12 cellular contexts compared by ENCODE assay signal in the genomic region with DNA sequence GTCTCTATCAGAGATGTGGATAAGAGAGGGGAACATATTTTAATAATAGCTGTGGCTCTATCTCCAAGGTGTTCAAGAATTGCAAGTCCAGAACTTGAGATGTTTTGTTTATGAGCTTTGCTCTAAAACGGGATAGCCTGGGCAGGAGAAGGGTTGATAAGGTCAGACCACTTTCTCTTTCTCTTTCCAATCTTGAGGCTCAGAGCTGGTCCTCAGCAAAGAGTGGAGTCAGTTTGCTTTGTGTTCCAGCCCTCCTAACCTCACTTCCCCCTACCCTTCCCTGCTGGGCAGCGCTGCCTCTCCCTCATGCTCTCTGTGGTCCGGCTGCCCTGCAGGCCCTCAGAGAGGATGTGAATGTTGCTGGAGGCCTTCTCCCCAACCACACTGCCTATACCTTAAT. TPM values are rescaled to one million over a fixed set of nuclear protein-coding genes. Genes with fewer than 3 reads are reported as not detected.
DNase-seq lines count a peak whose midpoint lies in the region; ATAC-seq and TF ChIP-seq lines count a peak whose summit lies in the region.
"Had no signal": no experiment of that assay in that cellular context is flagged by ENCODE, and none has a peak within 500 bp of the region (broad histone marks: within the 10 kb centered on the region; RNA-seq: fewer than 3 reads in every experiment).

No MANE protein-coding gene starts in this region.

- peak overlapping the region; percentile 59 for H3K4me2 ChIP-seq in OCI-LY1 (ENCODE audit: low read length)

- H3K36me3 ChIP-seq in CD4-positive, CD25-positive, alpha-beta regulatory T cell (ENCODE audit: control insufficient read depth, insufficient read depth, low read length), result peaks cover 25% of the 10 kb centered on the region
- H3K36me3 ChIP-seq in OCI-LY1 (ENCODE audit: insufficient read depth, low read length) (peaks cover 63% of the 10 kb centered on the region), MG63 (no peaks in the 10 kb centered on the region)

- H2AFZ ChIP-seq in OCI-LY1 (ENCODE audit: low read length), result no peak overlapping the region

- H3K27me3 Mint-ChIP-seq in CD4-positive, CD25-positive, alpha-beta regulatory T cell, result no peaks in the 10 kb centered on the region

- H3K9me3 Mint-ChIP-seq in CD4-positive, CD25-positive, alpha-beta regulatory T cell, result no peaks in the 10 kb centered on the region

- peak in 1 of 2 donors; percentile 21 for ATAC-seq in CD4-positive, CD25-positive, alpha-beta regulatory T cell (ENCODE audit: low read depth in 2 of 2)
- ATAC-seq in GM19351 (IDR thresholded peaks at IDR 0.05; ENCODE audit: unreplicated experiment) (peak; percentile 39), esophagus mucosa (no peak), GM19463 (IDR thresholded peaks at IDR 0.05; ENCODE audit: unreplicated experiment) (no peak)

- H3K9me2 ChIP-seq in OCI-LY1 (ENCODE audit: low read depth, low read length), result no peaks in the 10 kb centered on the region

- H3K9me3 ChIP-seq in CD4-positive, CD25-positive, alpha-beta regulatory T cell (ENCODE audit: control insufficient read depth in 2 of 2, low read length in 2 of 2), result no peaks in the 10 kb centered on the region
- H3K9me3 ChIP-seq in OCI-LY1 (ENCODE audit: low read length) (no peaks in the 10 kb centered on the region), MG63 (no peaks in the 10 kb centered on the region)

- H4K20me1 ChIP-seq in OCI-LY1 (ENCODE audit: insufficient read depth, low read length), result no peaks in the 10 kb centered on the region

- TF ChIP-seq CTCF in OCI-LY1 (IDR thresholded peaks at IDR 0.05; ENCODE audit: low read length) (no peak), fibroblast of villous mesenchyme (IDR thresholded peaks at IDR 0.05; ENCODE audit: insufficient read depth, low read depth, low read length) (no peak)

- H3K4me3 Mint-ChIP-seq in CD4-positive, CD25-positive, alpha-beta regulatory T cell, result peak overlapping the region in 3 of 4 donors; percentile 50 to 80 (median 60)

- H3K79me2 ChIP-seq in OCI-LY1 (ENCODE audit: insufficient read depth, low read length), result peaks cover 99% of the 10 kb centered on the region

- peaks cover 13% of the 10 kb centered on the region for H3F3A ChIP-seq in OCI-LY1 (ENCODE audit: insufficient read depth, low read length)

- H3K4me1 Mint-ChIP-seq in CD4-positive, CD25-positive, alpha-beta regulatory T cell, result peaks cover 33 to 100% (median 71%) of the 10 kb centered on the region in 4 donors

- peak overlapping the region; percentile 50 to 90 (median 86) for H3K27ac Mint-ChIP-seq in CD4-positive, CD25-positive, alpha-beta regulatory T cell

- peak in 1 of 3 donors; percentile 41 for DNase-seq in CD4-positive, CD25-positive, alpha-beta regulatory T cell
- DNase-seq in fibroblast of villous mesenchyme (ENCODE audit: low read depth) (peak; percentile 10), MG63 (no peak), NCI-H1417 treated with DMSO at 0.1 percent for 48 hours (lab: John Stamatoyannopoulos, UW) (no peak)
- DNase-seq: aorta, mesendoderm, NCI-H446, T-helper 9 cell had no signal

- H3K27ac ChIP-seq in CD4-positive, CD25-positive, alpha-beta regulatory T cell (ENCODE audit: insufficient read depth, low read length, poor library complexity, severe bottlenecking), result no peak overlapping the region
- peak overlapping the region; percentile 96 for H3K27ac ChIP-seq in OCI-LY1 (ENCODE audit: low read depth, low read length, poor library complexity, severe bottlenecking)

- peaks cover 44% of the 10 kb centered on the region for H3K36me3 Mint-ChIP-seq in CD4-positive, CD25-positive, alpha-beta regulatory T cell

- peak overlapping the region; percentile 44; the same call in 1 of the 2 replicates for H3K9ac ChIP-seq in OCI-LY1 (ENCODE audit: low read length)

- no peak overlapping the region for H3K4me3 ChIP-seq in CD4-positive, CD25-positive, alpha-beta regulatory T cell (ENCODE audit: low read depth, low read length)
- H3K4me3 ChIP-seq in OCI-LY1 (ENCODE audit: low read depth, low read length, poor library complexity, severe bottlenecking) (peak overlapping the region; percentile 12), fibroblast of villous mesenchyme (ENCODE audit: low read depth, low read length) (no peak overlapping the region), MG63 (no peak overlapping the region)

- peaks cover 37% of the 10 kb centered on the region for H3K4me1 ChIP-seq in CD4-positive, CD25-positive, alpha-beta regulatory T cell (ENCODE audit: control insufficient read depth, insufficient read depth, low read length, poor library complexity, severe bottlenecking)
- H3K4me1 ChIP-seq in OCI-LY1 (ENCODE audit: insufficient read depth, low read length, severe bottlenecking), result peaks cover 100% of the 10 kb centered on the region

- no peaks in the 10 kb centered on the region for H3K27me3 ChIP-seq in CD4-positive, CD25-positive, alpha-beta regulatory T cell (ENCODE audit: control insufficient read depth, insufficient read depth, low read length)
- H3K27me3 ChIP-seq in OCI-LY1 (ENCODE audit: insufficient read depth, low read length) (no peaks in the 10 kb centered on the region), MG63 (no peaks in the 10 kb centered on the region)

RNA-seq across cellular contexts. Expression of a gene that starts 13.8 kb away (rescaled TPM):
- 48.2 TPM for total RNA-seq in CD4-positive, CD25-positive, alpha-beta regulatory T cell
- 10 to 100 TPM; 17.8 to 21.8 (median 19.3) TPM for polyA plus RNA-seq in CD4-positive, CD25-positive, alpha-beta regulatory T cell
- not detected in 2 replicates for total RNA-seq in fibroblast of villous mesenchyme
- total RNA-seq in MG63 (2014; rRNA removed; shearing (Covaris generic); ENCODE audit: low replicate concordance), result not detected in 2 replicates
- total RNA-seq in esophagus mucosa, result 0.76 TPM

Comparison
In these comparisons a context has a peak if more than half of its experiments do, and no peak if none do; other contexts are left out.
1. RNA of a gene that starts 13.8 kb away (total RNA-seq): 48.2 TPM in CD4-positive, CD25-positive, alpha-beta regulatory T cell (single experiment); 0.76 TPM in esophagus mucosa (single experiment), not detected in fibroblast of villous mesenchyme and not detected in MG63; every median in the first group is over 10 times any median in the second.